In the genomic region with DNA sequence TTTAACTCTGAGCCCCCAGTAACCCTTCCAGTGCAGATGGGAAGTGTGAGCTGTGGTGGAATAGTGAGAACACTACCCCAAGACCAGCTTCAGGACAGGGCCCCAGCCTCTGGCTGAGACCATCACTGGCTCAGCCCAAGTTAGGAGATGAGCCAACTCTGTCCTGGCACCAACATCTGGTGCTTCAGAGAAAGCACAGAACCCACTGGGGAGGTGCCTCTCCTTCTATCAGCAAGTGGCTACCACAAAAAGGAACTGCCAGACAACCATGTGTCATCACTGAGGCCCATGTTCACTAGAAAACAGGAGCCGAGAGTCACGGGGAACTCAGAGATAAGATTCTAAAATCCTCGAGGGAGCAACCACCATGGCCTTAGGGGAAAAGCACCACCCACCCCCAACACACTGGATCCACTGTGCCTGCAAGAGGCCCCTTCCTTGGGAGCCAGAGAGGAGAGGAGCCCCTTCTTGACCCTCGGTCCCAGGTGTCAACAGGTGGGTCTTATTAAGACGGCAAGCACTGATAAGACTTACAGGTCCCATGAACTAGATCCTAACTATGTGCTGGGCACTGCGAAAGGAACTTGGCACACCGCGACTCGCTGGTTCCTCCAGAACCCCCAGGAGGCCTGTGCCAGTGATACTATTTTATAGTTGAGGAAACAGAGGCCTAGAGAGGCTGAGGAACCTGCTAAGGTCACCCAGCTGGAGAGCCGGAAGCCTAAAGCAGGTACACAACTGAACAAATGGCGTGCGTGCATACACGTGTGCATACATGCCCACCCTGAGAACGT, we compare ENCODE assay signal across 9 cellular contexts.
DNase-seq lines count a peak whose midpoint lies in the region; ATAC-seq and TF ChIP-seq lines count a peak whose summit lies in the region.
"Had no signal": no experiment of that assay in that cellular context is flagged by ENCODE, and none has a peak within 500 bp of the region (broad histone marks: within the 10 kb centered on the region; RNA-seq: fewer than 3 reads in every experiment).

No MANE protein-coding gene starts in this region.

- 54 to 63% methylated on average over 14 of the region's 14 CpGs for WGBS in esophagus, 2 donors
- no CpG with 5 or more reads among the region's 14 CpGs for WGBS in trophoblast cell (ENCODE audit: extremely low coverage, insufficient coverage, insufficient read length)

- peak overlapping the region; percentile 42 to 77 for H3K27ac ChIP-seq in esophagus (ENCODE audit: low read depth in 2 of 2, low read length in 1 of 2)
- H3K27ac ChIP-seq in trophoblast cell (ENCODE audit: low read depth, low read length), result peak overlapping the region; percentile 10
- H3K27ac ChIP-seq: 22Rv1 had no signal

- ATAC-seq in HG03354 (IDR thresholded peaks at IDR 0.05; ENCODE audit: poor library complexity, severe bottlenecking, unreplicated experiment) (peak; percentile 53), WTC11 (no peak)

- no peak overlapping the region for H2BK12ac ChIP-seq in trophoblast cell (ENCODE audit: low read length)

- H3K23ac ChIP-seq in trophoblast cell (ENCODE audit: low read length), result no peak overlapping the region

- H2AK5ac ChIP-seq in trophoblast cell (ENCODE audit: low read length), result no peak overlapping the region

- H3K79me1 ChIP-seq in trophoblast cell (ENCODE audit: low read length), result peaks cover 4% of the 10 kb centered on the region

- no peak overlapping the region for H4K12ac ChIP-seq in trophoblast cell (ENCODE audit: low read depth, low read length)

- no peaks in the 10 kb centered on the region for H3K27me3 ChIP-seq in esophagus (ENCODE audit: control insufficient read depth in 1 of 2, insufficient read depth in 2 of 2, low read length in 2 of 2)
- no peaks in the 10 kb centered on the region for H3K27me3 ChIP-seq in trophoblast cell (ENCODE audit: insufficient read depth, low read length)

- TF ChIP-seq CTCF in WTC11 (IDR thresholded peaks at IDR 0.05), result no peak

- no peak overlapping the region for H4K91ac ChIP-seq in trophoblast cell (ENCODE audit: low read depth, low read length)

- H3K36me3 Mint-ChIP-seq in WTC11, result no peaks in the 10 kb centered on the region

- no peak overlapping the region for H3K9ac ChIP-seq in trophoblast cell (ENCODE audit: low read length)

- H3K4me2 ChIP-seq in trophoblast cell (ENCODE audit: low read length), result no peak overlapping the region

- CTCF ChIA-PET in WTC11 (lab: Charles Lee), result no interaction called here

- no peak overlapping the region for H2AFZ ChIP-seq in trophoblast cell (ENCODE audit: insufficient read depth, low read length, poor library complexity)

- H3K4ac ChIP-seq in trophoblast cell (ENCODE audit: low read depth, low read length), result no peak overlapping the region

- DNase-seq in DMS 273 (lab: John Stamatoyannopoulos, UW; ENCODE audit: unreplicated experiment) (peak; percentile 67), DMS 273 treated with DMSO at 0.1 percent for 48 hours (lab: John Stamatoyannopoulos, UW) (no peak), WTC11 (ENCODE audit: low spot score) (no peak), trophoblast cell (peak; percentile 9 to 32), SW 1271 (lab: John Stamatoyannopoulos, UW) (no peak), retina (no peak)

- H3K36me3 ChIP-seq in esophagus (ENCODE audit: control insufficient read depth in 2 of 2, insufficient read depth in 2 of 2, low read length in 1 of 2), result peaks cover 0 to 3% of the 10 kb centered on the region in 2 donors
- peaks cover 0 to 5% of the 10 kb centered on the region in 2 experiments for H3K36me3 ChIP-seq in trophoblast cell (ENCODE audit: control insufficient read depth in 1 of 2, insufficient read depth in 2 of 2, low read length in 2 of 2)

- peaks cover 5% of the 10 kb centered on the region for H3K4me1 Mint-ChIP-seq in WTC11

- peak overlapping the region; percentile 43; the same call in 1 of the 2 replicates for H3K27ac Mint-ChIP-seq in WTC11

- no peak overlapping the region for H3K4me3 Mint-ChIP-seq in WTC11

- H3K27me3 Mint-ChIP-seq in WTC11 (ENCODE audit: low read depth), result no peaks in the 10 kb centered on the region

- H3K4me3 ChIP-seq in esophagus (ENCODE audit: low read depth in 1 of 2, low read length in 2 of 2) (no peak overlapping the region), trophoblast cell (ENCODE audit: low read depth, low read length) (no peak overlapping the region)

- H2BK5ac ChIP-seq in trophoblast cell (ENCODE audit: low read depth, low read length, poor library complexity), result no peak overlapping the region

- H3K4me1 ChIP-seq in esophagus (ENCODE audit: control insufficient read depth in 2 of 2, insufficient read depth in 2 of 2, low read length in 1 of 2) (peaks cover 27 to 41% of the 10 kb centered on the region in 2 donors), trophoblast cell (ENCODE audit: control insufficient read depth in 1 of 2, insufficient read depth in 2 of 2, low read length in 2 of 2) (peaks cover 15 to 16% of the 10 kb centered on the region in 2 experiments)

- H3K14ac ChIP-seq in trophoblast cell (ENCODE audit: low read length), result no peak overlapping the region

- POLR2A ChIA-PET in WTC11 (lab: Charles Lee), result no interaction called here

- no peaks in the 10 kb centered on the region for H3K9me3 Mint-ChIP-seq in WTC11

- no peak overlapping the region for H2BK120ac ChIP-seq in trophoblast cell (ENCODE audit: insufficient read depth, low read length, poor library complexity)

- H4K8ac ChIP-seq in trophoblast cell (ENCODE audit: low read depth, low read length), result no peak overlapping the region

- H3K79me2 ChIP-seq in trophoblast cell (ENCODE audit: control insufficient read depth, insufficient read depth, low read length, poor library complexity), result peaks cover 4% of the 10 kb centered on the region

- H3K18ac ChIP-seq in trophoblast cell (ENCODE audit: low read length), result no peak overlapping the region

- H3K9me3 ChIP-seq in esophagus (ENCODE audit: control insufficient read depth in 2 of 2, insufficient read depth in 1 of 2, low read depth in 1 of 2, low read length in 1 of 2) (no peaks in the 10 kb centered on the region), trophoblast cell (ENCODE audit: insufficient read depth, low read depth, low read length) (peaks cover 2% of the 10 kb centered on the region)

TF ChIP-seq in WTC11, 78 proteins besides CTCF, POLR2A, EP300 and RAD21 (continues in another document):
- TF ChIP-seq, protein P1, sequence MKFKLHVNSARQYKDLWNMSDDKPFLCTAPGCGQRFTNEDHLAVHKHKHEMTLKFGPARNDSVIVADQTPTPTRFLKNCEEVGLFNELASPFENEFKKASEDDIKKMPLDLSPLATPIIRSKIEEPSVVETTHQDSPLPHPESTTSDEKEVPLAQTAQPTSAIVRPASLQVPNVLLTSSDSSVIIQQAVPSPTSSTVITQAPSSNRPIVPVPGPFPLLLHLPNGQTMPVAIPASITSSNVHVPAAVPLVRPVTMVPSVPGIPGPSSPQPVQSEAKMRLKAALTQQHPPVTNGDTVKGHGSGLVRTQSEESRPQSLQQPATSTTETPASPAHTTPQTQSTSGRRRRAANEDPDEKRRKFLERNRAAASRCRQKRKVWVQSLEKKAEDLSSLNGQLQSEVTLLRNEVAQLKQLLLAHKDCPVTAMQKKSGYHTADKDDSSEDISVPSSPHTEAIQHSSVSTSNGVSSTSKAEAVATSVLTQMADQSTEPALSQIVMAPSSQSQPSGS (CRISPR knock-in tag; IDR thresholded peaks at IDR 0.05; ENCODE audit: borderline replicate concordance, low read depth), result no peak
- TF ChIP-seq, protein P2, sequence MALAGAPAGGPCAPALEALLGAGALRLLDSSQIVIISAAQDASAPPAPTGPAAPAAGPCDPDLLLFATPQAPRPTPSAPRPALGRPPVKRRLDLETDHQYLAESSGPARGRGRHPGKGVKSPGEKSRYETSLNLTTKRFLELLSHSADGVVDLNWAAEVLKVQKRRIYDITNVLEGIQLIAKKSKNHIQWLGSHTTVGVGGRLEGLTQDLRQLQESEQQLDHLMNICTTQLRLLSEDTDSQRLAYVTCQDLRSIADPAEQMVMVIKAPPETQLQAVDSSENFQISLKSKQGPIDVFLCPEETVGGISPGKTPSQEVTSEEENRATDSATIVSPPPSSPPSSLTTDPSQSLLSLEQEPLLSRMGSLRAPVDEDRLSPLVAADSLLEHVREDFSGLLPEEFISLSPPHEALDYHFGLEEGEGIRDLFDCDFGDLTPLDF (CRISPR knock-in tag; IDR thresholded peaks at IDR 0.05), result no peak
- TF ChIP-seq ETV6 (CRISPR knock-in tag; IDR thresholded peaks at IDR 0.05), result no peak
- no peak for TF ChIP-seq CREB1 (CRISPR knock-in tag; IDR thresholded peaks at IDR 0.05)
- no peak for TF ChIP-seq MYBL2 (CRISPR knock-in tag; IDR thresholded peaks at IDR 0.05)
- TF ChIP-seq GABPB1 (CRISPR knock-in tag; IDR thresholded peaks at IDR 0.05), result no peak
- TF ChIP-seq, protein P3, sequence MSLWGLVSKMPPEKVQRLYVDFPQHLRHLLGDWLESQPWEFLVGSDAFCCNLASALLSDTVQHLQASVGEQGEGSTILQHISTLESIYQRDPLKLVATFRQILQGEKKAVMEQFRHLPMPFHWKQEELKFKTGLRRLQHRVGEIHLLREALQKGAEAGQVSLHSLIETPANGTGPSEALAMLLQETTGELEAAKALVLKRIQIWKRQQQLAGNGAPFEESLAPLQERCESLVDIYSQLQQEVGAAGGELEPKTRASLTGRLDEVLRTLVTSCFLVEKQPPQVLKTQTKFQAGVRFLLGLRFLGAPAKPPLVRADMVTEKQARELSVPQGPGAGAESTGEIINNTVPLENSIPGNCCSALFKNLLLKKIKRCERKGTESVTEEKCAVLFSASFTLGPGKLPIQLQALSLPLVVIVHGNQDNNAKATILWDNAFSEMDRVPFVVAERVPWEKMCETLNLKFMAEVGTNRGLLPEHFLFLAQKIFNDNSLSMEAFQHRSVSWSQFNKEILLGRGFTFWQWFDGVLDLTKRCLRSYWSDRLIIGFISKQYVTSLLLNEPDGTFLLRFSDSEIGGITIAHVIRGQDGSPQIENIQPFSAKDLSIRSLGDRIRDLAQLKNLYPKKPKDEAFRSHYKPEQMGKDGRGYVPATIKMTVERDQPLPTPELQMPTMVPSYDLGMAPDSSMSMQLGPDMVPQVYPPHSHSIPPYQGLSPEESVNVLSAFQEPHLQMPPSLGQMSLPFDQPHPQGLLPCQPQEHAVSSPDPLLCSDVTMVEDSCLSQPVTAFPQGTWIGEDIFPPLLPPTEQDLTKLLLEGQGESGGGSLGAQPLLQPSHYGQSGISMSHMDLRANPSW (CRISPR knock-in tag; conservative IDR thresholded peaks at IDR 0.05; ENCODE audit: low read depth), result no peak
- no peak for TF ChIP-seq MXD4 (CRISPR knock-in tag; IDR thresholded peaks at IDR 0.05; ENCODE audit: borderline replicate concordance)
- no peak for TF ChIP-seq PRRX2 (CRISPR knock-in tag; IDR thresholded peaks at IDR 0.05)

Comparison
In these comparisons a context has a peak if more than half of its experiments do, and no peak if none do; other contexts are left out.
1. DNase-seq: peak in DMS 273 (single experiment) and trophoblast cell (2 of 2); none in DMS 273 treated with DMSO at 0.1 percent for 48 hours (single experiment), WTC11 (single experiment), SW 1271 (0 of 2) and retina (single experiment).